Comparison of ENCODE assay signal across 9 cellular contexts in genomic region chr10:113059001-113059780, GRCh38.
A peak's percentile ranks its signal among the peaks of the same experiment; 100 is the strongest.
DNase-seq lines count a peak whose midpoint lies in the region; ATAC-seq, FAIRE-seq and TF ChIP-seq lines count a peak whose summit lies in the region.
"Had no signal": no experiment of that assay in that cellular context is flagged by ENCODE, and none has a peak within 500 bp of the region (broad histone marks: within the 10 kb centered on the region; RNA-seq: fewer than 3 reads in every experiment).

No MANE protein-coding gene starts in this region.

- no peaks in the 10 kb centered on the region for H3K4me1 Mint-ChIP-seq in activated T-helper 17 cell treated with anti-CD3 and anti-CD28 coated beads, Interleukin-2, amount 50 U/mL, for 72 hours

- no peaks in the 10 kb centered on the region for H3K27me3 ChIP-seq in subcutaneous abdominal adipose tissue (ENCODE audit: control insufficient read depth in 5 of 5, insufficient read depth in 4 of 5, low read length in 5 of 5)

- no peaks in the 10 kb centered on the region for H3K9me3 Mint-ChIP-seq in activated T-helper 17 cell treated with anti-CD3 and anti-CD28 coated beads, Interleukin-2, amount 50 U/mL, for 72 hours

- H3K9ac ChIP-seq in kidney (ENCODE audit: low read length in 2 of 2) = peak overlapping the region in 1 of 2 donors; percentile 27
- H3K9ac ChIP-seq in subcutaneous abdominal adipose tissue (ENCODE audit: low read length in 5 of 5) = peak overlapping the region in 4 of 5 donors; percentile 12 to 82 (median 56)

- ATAC-seq in GM21576 (IDR thresholded peaks at IDR 0.05; ENCODE audit: unreplicated experiment) = no peak
- ATAC-seq in activated T-helper 17 cell treated with anti-CD3 and anti-CD28 coated beads, Interleukin-2, amount 50 U/mL, for 72 hours (replicated peaks) = no peak

- H3K4me3 ChIP-seq in HFF-Myc (replicated peaks; ENCODE audit: low read depth, low read length) (0 out of 2 replicates have a peak overlapping the region, but pooled peaks have one; percentile 12), kidney (ENCODE audit: low read length in 2 of 2) (peak overlapping the region; percentile 9 to 30), subcutaneous abdominal adipose tissue (ENCODE audit: low read depth in 1 of 5, low read length in 5 of 5) (peak overlapping the region in 4 of 5 donors; percentile 7 to 62 (median 45))

- H3K36me3 ChIP-seq in kidney (ENCODE audit: control insufficient read depth in 1 of 2, insufficient read depth in 2 of 2, low read length in 2 of 2) = no peaks in the 10 kb centered on the region
- no peaks in the 10 kb centered on the region for H3K36me3 ChIP-seq in subcutaneous abdominal adipose tissue (ENCODE audit: control insufficient read depth in 5 of 5, insufficient read depth in 5 of 5, low read length in 5 of 5)

- H3K36me3 Mint-ChIP-seq in activated T-helper 17 cell treated with anti-CD3 and anti-CD28 coated beads, Interleukin-2, amount 50 U/mL, for 72 hours (ENCODE audit: low read depth) = no peaks in the 10 kb centered on the region

- H3K4me3 Mint-ChIP-seq in activated T-helper 17 cell treated with anti-CD3 and anti-CD28 coated beads, Interleukin-2, amount 50 U/mL, for 72 hours = no peak overlapping the region

- no peak for TF ChIP-seq CTCF in HFF-Myc (IDR thresholded peaks at IDR 0.05; ENCODE audit: low read depth, low read length, missing control alignments)
- no peak for TF ChIP-seq CTCF in kidney (IDR thresholded peaks at IDR 0.05; ENCODE audit: borderline replicate concordance, extremely low read depth, insufficient read depth)

- H3K27ac ChIP-seq in kidney (ENCODE audit: low read depth in 2 of 2, low read length in 2 of 2) (peak overlapping the region in 1 of 2 donors; percentile 55), subcutaneous abdominal adipose tissue (ENCODE audit: low read depth, low read length) (peak overlapping the region; percentile 97)

- H3K27ac Mint-ChIP-seq in activated T-helper 17 cell treated with anti-CD3 and anti-CD28 coated beads, Interleukin-2, amount 50 U/mL, for 72 hours = no peak overlapping the region

- DNase-seq in HFF-Myc (ENCODE audit: extremely low read depth, low read depth) = no peak
- DNase-seq in cerebellum (ENCODE audit: low spot score) = peak; percentile 10
- DNase-seq in kidney = no peak
- no peak for DNase-seq in DMS153 (lab: John Stamatoyannopoulos, UW)
- DNase-seq in activated naive CD4-positive, alpha-beta T cell (lab: John Stamatoyannopoulos, UW) = no peak
- DNase-seq: central memory CD4-positive, alpha-beta T cell had no signal

- no peak for FAIRE-seq in kidney (lab: Jason Lieb, UNC)

- peaks cover 35 to 39% of the 10 kb centered on the region in 2 donors for H3K4me1 ChIP-seq in kidney (ENCODE audit: control insufficient read depth in 1 of 2, insufficient read depth in 1 of 2, low read depth in 1 of 2, low read length in 2 of 2)
- H3K4me1 ChIP-seq in subcutaneous abdominal adipose tissue (ENCODE audit: control insufficient read depth in 5 of 5, insufficient read depth in 5 of 5, low read length in 5 of 5) = peaks cover 14 to 77% (median 63%) of the 10 kb centered on the region in 5 donors

- H3K27me3 Mint-ChIP-seq in activated T-helper 17 cell treated with anti-CD3 and anti-CD28 coated beads, Interleukin-2, amount 50 U/mL, for 72 hours = peaks cover 2% of the 10 kb centered on the region

- no peaks in the 10 kb centered on the region for H3K9me3 ChIP-seq in kidney (ENCODE audit: control insufficient read depth in 1 of 2, low read length in 2 of 2)
- H3K9me3 ChIP-seq in subcutaneous abdominal adipose tissue (ENCODE audit: control insufficient read depth in 5 of 5, low read length in 5 of 5) = no peaks in the 10 kb centered on the region

- intact Hi-C loops in kidney (cut with DNase I) = no loop called here
